In genomic region chrX:154436290-154436596, GRCh38 we compare ENCODE assay signal across 8 cellular contexts. TPM values are rescaled to one million over a fixed set of nuclear protein-coding genes. Genes with fewer than 3 reads are reported as not detected.
DNase-seq lines count a peak whose midpoint lies in the region; ATAC-seq, FAIRE-seq and TF ChIP-seq lines count a peak whose summit lies in the region.

No MANE protein-coding gene starts in this region.

- no peak overlapping the region for H2AFZ ChIP-seq in keratinocyte (ENCODE audit: control insufficient read depth, low read length)

- dilution Hi-C loops in keratinocyte (cut with MboI; ENCODE audit: extremely low pct_ligation_motif_present, low sequenced_read_pairs) = no loop called here

- FAIRE-seq in keratinocyte (lab: Jason Lieb, UNC) = no peak

- peaks cover 5% of the 10 kb centered on the region for H4K20me1 ChIP-seq in keratinocyte (ENCODE audit: control insufficient read depth, extremely low read depth, insufficient read depth, low read length)

- CTCF ChIA-PET in activated naive CD4-positive, alpha-beta T cell treated with anti-CD3 and anti-CD28 coated beads for 36 hours (lab: Charles Lee) = no interaction called here

- no peak overlapping the region for H3K9ac ChIP-seq in keratinocyte (ENCODE audit: control insufficient read depth, extremely low read depth, insufficient read depth, low read length)

- H3K4me1 ChIP-seq in keratinocyte (ENCODE audit: control insufficient read depth, extremely low read depth, insufficient read depth, low read length) (peaks cover 6% of the 10 kb centered on the region), tibial artery (peaks cover 0 to 19% (median 14%) of the 10 kb centered on the region in 4 donors)

- H3K36me3 ChIP-seq in keratinocyte (ENCODE audit: control insufficient read depth in 2 of 2, extremely low read depth in 1 of 2, insufficient read depth in 2 of 2, low read length in 2 of 2) (peaks cover 5 to 11% of the 10 kb centered on the region in 2 experiments), tibial artery (peaks cover 0 to 46% (median 20%) of the 10 kb centered on the region in 3 donors)

- H3K9me3 ChIP-seq in keratinocyte (ENCODE audit: control insufficient read depth, low read depth, low read length) = peaks cover 4% of the 10 kb centered on the region
- H3K9me3 ChIP-seq in tibial artery = no peaks in the 10 kb centered on the region

- no peak overlapping the region for H3K4me3 ChIP-seq in keratinocyte (ENCODE audit: control insufficient read depth in 2 of 3, extremely low read depth in 1 of 3, insufficient read depth in 2 of 3, low read depth in 1 of 3, low read length in 3 of 3)
- peak overlapping the region; percentile 85 to 86 for H3K4me3 ChIP-seq in tibial artery

- peaks cover 4% of the 10 kb centered on the region for H3K36me3 Mint-ChIP-seq in activated naive CD4-positive, alpha-beta T cell treated with anti-CD3 and anti-CD28 coated beads for 36 hours (ENCODE audit: low read depth)
- H3K36me3 Mint-ChIP-seq in activated naive CD8-positive, alpha-beta T cell treated with anti-CD3 and anti-CD28 coated beads for 36 hours = peaks cover 5% of the 10 kb centered on the region

- no peaks in the 10 kb centered on the region for H3K27me3 Mint-ChIP-seq in activated naive CD4-positive, alpha-beta T cell treated with anti-CD3 and anti-CD28 coated beads for 36 hours (ENCODE audit: low read depth)
- H3K27me3 Mint-ChIP-seq in activated naive CD8-positive, alpha-beta T cell treated with anti-CD3 and anti-CD28 coated beads for 36 hours = no peaks in the 10 kb centered on the region

- ATAC-seq in GM18909 (IDR thresholded peaks at IDR 0.05; ENCODE audit: poor library complexity, unreplicated experiment) = no peak
- no peak for ATAC-seq in GM21390 (IDR thresholded peaks at IDR 0.05; ENCODE audit: unreplicated experiment)
- ATAC-seq in GM19455 (IDR thresholded peaks at IDR 0.05; ENCODE audit: unreplicated experiment) = no peak

- H3K4me2 ChIP-seq in keratinocyte (ENCODE audit: control insufficient read depth, extremely low read depth, insufficient read depth, low read depth, low read length) = peak overlapping the region; percentile 16

- no peaks in the 10 kb centered on the region for H3K9me1 ChIP-seq in keratinocyte (ENCODE audit: control insufficient read depth, extremely low read depth, insufficient read depth, low read length)

- peak overlapping the region; percentile 70 for H3K4me3 Mint-ChIP-seq in activated naive CD4-positive, alpha-beta T cell treated with anti-CD3 and anti-CD28 coated beads for 36 hours
- peak overlapping the region; percentile 79 for H3K4me3 Mint-ChIP-seq in activated naive CD8-positive, alpha-beta T cell treated with anti-CD3 and anti-CD28 coated beads for 36 hours

- H3K27ac ChIP-seq in keratinocyte (ENCODE audit: control insufficient read depth, insufficient read depth, low read length) (no peak overlapping the region), tibial artery (peak overlapping the region; percentile 86 to 92)

- H3K4me1 Mint-ChIP-seq in activated naive CD4-positive, alpha-beta T cell treated with anti-CD3 and anti-CD28 coated beads for 36 hours (ENCODE audit: low read depth) = peaks cover 22% of the 10 kb centered on the region
- peaks cover 18% of the 10 kb centered on the region for H3K4me1 Mint-ChIP-seq in activated naive CD8-positive, alpha-beta T cell treated with anti-CD3 and anti-CD28 coated beads for 36 hours

- no peaks in the 10 kb centered on the region for H3K27me3 ChIP-seq in keratinocyte (ENCODE audit: control insufficient read depth, extremely low read depth, insufficient read depth, low read length)
- H3K27me3 ChIP-seq in tibial artery = no peaks in the 10 kb centered on the region

- TF ChIP-seq CTCF in keratinocyte (optimal IDR thresholded peaks at IDR 0.05 in 1 of 3, IDR thresholded peaks at IDR 0.05 in 1 of 3, conservative IDR thresholded peaks at IDR 0.05 in 1 of 3; ENCODE audit: extremely low read depth in 1 of 3, insufficient read depth in 2 of 3, low read length in 3 of 3) (no peak), tibial artery (IDR thresholded peaks at IDR 0.05) (no peak)

- peak overlapping the region; percentile 82 for H3K27ac Mint-ChIP-seq in activated naive CD4-positive, alpha-beta T cell treated with anti-CD3 and anti-CD28 coated beads for 36 hours
- H3K27ac Mint-ChIP-seq in activated naive CD8-positive, alpha-beta T cell treated with anti-CD3 and anti-CD28 coated beads for 36 hours = peak overlapping the region; percentile 90

- H3K79me2 ChIP-seq in keratinocyte (ENCODE audit: control insufficient read depth, insufficient read depth, low read length) = peaks cover 22% of the 10 kb centered on the region

- intact Hi-C loops in activated naive CD4-positive, alpha-beta T cell treated with anti-CD3 and anti-CD28 coated beads for 36 hours (cut with micrococcal nuclease) = loop anchor here (2.0 kb wide), 2 partner anchors 55 to 65 kb away; partner anchors contain the start of gene SLC10A3
- intact Hi-C loops in tibial artery (cut with DNase I; ENCODE audit: low total_unique reads) = no loop called here

- no peak for DNase-seq in activated naive CD4-positive, alpha-beta T cell treated with anti-CD3 and anti-CD28 coated beads for 36 hours
- DNase-seq in activated naive CD4-positive, alpha-beta T cell (lab: John Stamatoyannopoulos, UW) = no peak
- DNase-seq in activated naive CD8-positive, alpha-beta T cell treated with anti-CD3 and anti-CD28 coated beads for 36 hours = no peak
- DNase-seq in keratinocyte (ENCODE audit: low read depth, low spot score) = no peak
- DNase-seq in tibial artery = no peak

- H3K9me3 Mint-ChIP-seq in activated naive CD4-positive, alpha-beta T cell treated with anti-CD3 and anti-CD28 coated beads for 36 hours = no peaks in the 10 kb centered on the region
- no peaks in the 10 kb centered on the region for H3K9me3 Mint-ChIP-seq in activated naive CD8-positive, alpha-beta T cell treated with anti-CD3 and anti-CD28 coated beads for 36 hours

RNA-seq across cellular contexts. Expression of gene GDI1, which starts 0.7 kb away (rescaled TPM):
- 10 to 100 TPM; 93.6 to 96.9 TPM for total RNA-seq in activated naive CD4-positive, alpha-beta T cell treated with anti-CD3 and anti-CD28 coated beads for 36 hours
- 10 to 100 TPM; 66.3 to 68.4 TPM for total RNA-seq in activated naive CD8-positive, alpha-beta T cell treated with anti-CD3 and anti-CD28 coated beads for 36 hours
- polyA plus RNA-seq in keratinocyte = 61.8 to 96.4 TPM (median 75.3 TPM) in 3 replicates
- polyA plus RNA-seq in keratinocyte (2011; ENCODE audit: low read depth) = 121 TPM
- 63.8 and 89.3 TPM in 2 replicates for polyA plus RNA-seq in keratinocyte (2011; cell fraction: cytosol; rRNA removed)
- polyA plus RNA-seq in keratinocyte (2011; cell fraction: nucleus; rRNA removed) = 208 and 226 TPM in 2 replicates
- 69.4 and 104 TPM in 2 replicates for polyA plus RNA-seq in keratinocyte (2012; ENCODE audit: low replicate concordance)
- 58.3 to 118 TPM (median 73.8 TPM) in 3 replicates for polyA minus RNA-seq in keratinocyte
- polyA minus RNA-seq in keratinocyte (2011; cell fraction: cytosol; rRNA and poly(A)+ RNA removed) = 62.0 TPM
- polyA minus RNA-seq in keratinocyte (2011; cell fraction: nucleus; rRNA and poly(A)+ RNA removed) = 40.1 and 44.4 TPM in 2 replicates

RNA-seq across cellular contexts. Expression of gene FAM50A, which starts 7.7 kb away (rescaled TPM):
- total RNA-seq in activated naive CD4-positive, alpha-beta T cell treated with anti-CD3 and anti-CD28 coated beads for 36 hours = 10 to 100 TPM; 39.7 to 43.7 TPM
- 10 to 100 TPM; 45.3 to 46.4 TPM for total RNA-seq in activated naive CD8-positive, alpha-beta T cell treated with anti-CD3 and anti-CD28 coated beads for 36 hours
- polyA plus RNA-seq in keratinocyte = 34.0 to 40.0 TPM (median 35.7 TPM) in 3 replicates
- polyA plus RNA-seq in keratinocyte (2011; ENCODE audit: low read depth) = 51.4 TPM
- 25.8 and 41.6 TPM in 2 replicates for polyA plus RNA-seq in keratinocyte (2011; cell fraction: cytosol; rRNA removed)
- 55.3 and 58.4 TPM in 2 replicates for polyA plus RNA-seq in keratinocyte (2011; cell fraction: nucleus; rRNA removed)
- 44.4 and 54.1 TPM in 2 replicates for polyA plus RNA-seq in keratinocyte (2012; ENCODE audit: low replicate concordance)
- polyA minus RNA-seq in keratinocyte = 20.9 to 32.1 TPM (median 31.1 TPM) in 3 replicates
- polyA minus RNA-seq in keratinocyte (2011; cell fraction: cytosol; rRNA and poly(A)+ RNA removed) = 16.1 TPM
- 13.3 and 15.1 TPM in 2 replicates for polyA minus RNA-seq in keratinocyte (2011; cell fraction: nucleus; rRNA and poly(A)+ RNA removed)

RNA-seq across cellular contexts. Expression of gene ATP6AP1, which starts 7.8 kb away (rescaled TPM):
- total RNA-seq in activated naive CD4-positive, alpha-beta T cell treated with anti-CD3 and anti-CD28 coated beads for 36 hours = 10 to 100 TPM; 20.3 to 21.1 TPM
- 10 to 100 TPM; 25.1 to 25.3 TPM for total RNA-seq in activated naive CD8-positive, alpha-beta T cell treated with anti-CD3 and anti-CD28 coated beads for 36 hours
- polyA plus RNA-seq in keratinocyte = 42.4 to 85.5 TPM (median 74.1 TPM) in 3 replicates
- 57.1 TPM for polyA plus RNA-seq in keratinocyte (2011; ENCODE audit: low read depth)
- 36.9 and 42.1 TPM in 2 replicates for polyA plus RNA-seq in keratinocyte (2011; cell fraction: cytosol; rRNA removed)
- polyA plus RNA-seq in keratinocyte (2011; cell fraction: nucleus; rRNA removed) = 129 and 139 TPM in 2 replicates
- 64.5 and 102 TPM in 2 replicates for polyA plus RNA-seq in keratinocyte (2012; ENCODE audit: low replicate concordance)
- polyA minus RNA-seq in keratinocyte = 59.4 to 119 TPM (median 99.8 TPM) in 3 replicates
- 113 TPM for polyA minus RNA-seq in keratinocyte (2011; cell fraction: cytosol; rRNA and poly(A)+ RNA removed)
- polyA minus RNA-seq in keratinocyte (2011; cell fraction: nucleus; rRNA and poly(A)+ RNA removed) = 121 and 143 TPM in 2 replicates

RNA-seq across cellular contexts. Expression of gene PLXNA3, which starts 21.8 kb away (rescaled TPM):
- total RNA-seq in activated naive CD4-positive, alpha-beta T cell treated with anti-CD3 and anti-CD28 coated beads for 36 hours = 1 to 10 TPM; 5.9 to 7.6 TPM
- total RNA-seq in activated naive CD8-positive, alpha-beta T cell treated with anti-CD3 and anti-CD28 coated beads for 36 hours = 10 to 100 TPM; 22.3 to 23.1 TPM
- 7.6 to 14.2 TPM (median 13.0 TPM) in 3 replicates for polyA plus RNA-seq in keratinocyte
- polyA plus RNA-seq in keratinocyte (2011; ENCODE audit: low read depth) = 4.0 TPM
- 4.0 and 5.3 TPM in 2 replicates for polyA plus RNA-seq in keratinocyte (2011; cell fraction: cytosol; rRNA removed)
- polyA plus RNA-seq in keratinocyte (2011; cell fraction: nucleus; rRNA removed) = 71.8 and 104 TPM in 2 replicates
- polyA plus RNA-seq in keratinocyte (2012; ENCODE audit: low replicate concordance) = 11.7 and 20.8 TPM in 2 replicates
- polyA minus RNA-seq in keratinocyte = 21.9 to 111 TPM (median 32.0 TPM) in 3 replicates
- 8.8 TPM for polyA minus RNA-seq in keratinocyte (2011; cell fraction: cytosol; rRNA and poly(A)+ RNA removed)
- 47.2 and 62.8 TPM in 2 replicates for polyA minus RNA-seq in keratinocyte (2011; cell fraction: nucleus; rRNA and poly(A)+ RNA removed)

RNA-seq across cellular contexts. Expression of gene TAFAZZIN, which starts 24.9 kb away (rescaled TPM):
- total RNA-seq in activated naive CD4-positive, alpha-beta T cell treated with anti-CD3 and anti-CD28 coated beads for 36 hours = 10 to 100 TPM; 63.7 to 66.5 TPM
- 10 to 100 TPM; 35.1 to 35.8 TPM for total RNA-seq in activated naive CD8-positive, alpha-beta T cell treated with anti-CD3 and anti-CD28 coated beads for 36 hours
- polyA plus RNA-seq in keratinocyte = 16.3 to 20.6 TPM (median 19.9 TPM) in 3 replicates
- 15.0 TPM for polyA plus RNA-seq in keratinocyte (2011; ENCODE audit: low read depth)
- polyA plus RNA-seq in keratinocyte (2011; cell fraction: cytosol; rRNA removed) = 8.1 and 12.4 TPM in 2 replicates
- polyA plus RNA-seq in keratinocyte (2011; cell fraction: nucleus; rRNA removed) = 75.8 and 107 TPM in 2 replicates
- polyA plus RNA-seq in keratinocyte (2012; ENCODE audit: low replicate concordance) = 17.7 and 25.9 TPM in 2 replicates
- 13.2 to 20.5 TPM (median 19.7 TPM) in 3 replicates for polyA minus RNA-seq in keratinocyte
- 15.3 TPM for polyA minus RNA-seq in keratinocyte (2011; cell fraction: cytosol; rRNA and poly(A)+ RNA removed)
- 21.4 and 26.4 TPM in 2 replicates for polyA minus RNA-seq in keratinocyte (2011; cell fraction: nucleus; rRNA and poly(A)+ RNA removed)

Comparison
In these comparisons a context has a peak if more than half of its experiments do, and no peak if none do; other contexts are left out.
1. H3K4me3 ChIP-seq: peak in tibial artery (2 of 2); none in keratinocyte (0 of 3).